ENCODE assay signal across 22 cellular contexts in the genomic region with DNA sequence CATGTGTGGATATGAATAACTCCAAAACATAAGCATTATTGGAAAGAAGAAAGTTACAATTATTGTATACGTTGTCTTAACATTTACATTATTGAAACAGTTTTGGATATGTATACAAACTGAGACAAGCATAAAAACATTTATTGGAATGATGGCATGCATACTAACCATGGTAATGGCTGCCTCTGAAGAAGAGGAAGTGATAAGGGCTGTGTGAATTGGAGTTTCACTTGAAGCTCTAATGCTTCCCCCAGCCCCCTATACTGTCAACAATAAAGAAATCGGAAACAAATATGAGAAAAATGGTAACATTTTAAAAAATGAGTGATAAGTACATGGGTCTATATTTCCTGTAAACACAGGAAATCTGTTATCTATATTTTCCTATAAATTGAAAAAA.
"Had no signal": no experiment of that assay in that cellular context is flagged by ENCODE, and none has a peak within 500 bp of the region (broad histone marks: within the 10 kb centered on the region; RNA-seq: fewer than 3 reads in every experiment).

No MANE protein-coding gene starts in this region.

- H3K4me3 ChIP-seq: adrenal gland, body of pancreas, coronary artery, dorsolateral prefrontal cortex, left lung, lower lobe of right lung, right atrium auricular region, spleen, tibial nerve had no signal

- H3K4me1 ChIP-seq: adrenal gland, body of pancreas, left lung, lower lobe of right lung, right atrium auricular region, spleen, tibial nerve had no signal

- DNase-seq: activated CD4-positive, alpha-beta T cell treated with anti-CD3 and anti-CD28 coated beads for 36 hours; activated CD4-positive, alpha-beta T cell treated with anti-CD3 and anti-CD28 coated beads, Interleukin-2, amount 50 U/mL, for 4 hours; activated CD4-positive, CD25-positive, alpha-beta regulatory T cell; activated CD8-positive, alpha-beta memory T cell treated with anti-CD3 and anti-CD28 coated beads for 24 hours; activated effector memory CD4-positive, alpha-beta T cell treated with anti-CD3 and anti-CD28 coated beads, Interleukin-2, amount 50 U/mL, for 16 hours; activated naive CD4-positive, alpha-beta T cell treated with anti-CD3 and anti-CD28 coated beads for 36 hours; activated naive CD8-positive, alpha-beta T cell treated with anti-CD3 and anti-CD28 coated beads for 36 hours; activated T-cell treated with anti-CD3 and anti-CD28 coated beads, Interleukin-2, amount 50 U/mL, for 1 hour; adrenal gland; aorta; body of pancreas; dorsolateral prefrontal cortex; effector memory CD4-positive, alpha-beta T cell; left lung; lower lobe of right lung; mesenchymal stem cell; spleen; stimulated activated naive CD4-positive, alpha-beta T cell; T-helper 2 cell had no signal

- H3K9me3 ChIP-seq: body of pancreas, left lung, lower lobe of right lung, right atrium auricular region, spleen, tibial nerve had no signal

- H3K36me3 ChIP-seq: adrenal gland, left lung, lower lobe of right lung, right atrium auricular region, spleen, tibial nerve had no signal

- H3K27me3 ChIP-seq: adrenal gland, body of pancreas, dorsolateral prefrontal cortex, left lung, right atrium auricular region, spleen, tibial nerve had no signal
